Comparison of ENCODE assay signal across 22 cellular contexts in the genomic region with DNA sequence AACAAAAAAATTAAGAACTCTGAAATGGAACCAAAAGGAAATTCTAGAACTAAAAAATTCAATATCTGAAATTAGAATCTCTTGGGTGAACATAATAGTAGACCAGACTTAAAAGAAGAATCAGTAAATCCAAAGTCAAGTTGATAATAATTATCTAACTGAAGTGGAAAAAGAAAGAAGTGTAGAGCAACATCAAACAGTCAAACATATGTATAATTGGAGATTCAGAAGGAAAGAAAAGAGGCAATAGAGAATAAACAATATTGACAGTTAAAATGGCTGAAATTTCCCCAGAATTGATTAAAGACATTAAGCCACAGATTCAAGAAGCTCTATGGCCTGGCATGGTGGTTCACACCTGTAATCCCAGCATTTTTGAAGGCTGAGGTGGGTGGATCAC.
"Had no signal": no experiment of that assay in that cellular context is flagged by ENCODE, and none has a peak within 500 bp of the region (broad histone marks: within the 10 kb centered on the region; RNA-seq: fewer than 3 reads in every experiment).

No MANE protein-coding gene starts in this region.

- H3K27ac ChIP-seq: coronary artery, dorsolateral prefrontal cortex, epithelial cell of prostate, esophagus squamous epithelium, gastrocnemius medialis, heart right ventricle, left lung, lower lobe of right lung had no signal

- H3K4me3 ChIP-seq: coronary artery, dorsolateral prefrontal cortex, esophagus squamous epithelium, gastrocnemius medialis, heart right ventricle, left lung, lower lobe of right lung had no signal

- H3K4me1 ChIP-seq: esophagus squamous epithelium, gastrocnemius medialis, heart right ventricle, left lung, lower lobe of right lung had no signal

- H3K36me3 ChIP-seq: esophagus squamous epithelium, gastrocnemius medialis, heart right ventricle, left lung, lower lobe of right lung had no signal

- DNase-seq: dermis blood vessel endothelial cell; dorsolateral prefrontal cortex; effector CD4-positive, alpha-beta T cell; effector memory CD4-positive, alpha-beta T cell; erythroblast; esophagus squamous epithelium; foreskin fibroblast; foreskin melanocyte; gastrocnemius medialis; glutamatergic neuron; head of caudate nucleus; heart right ventricle; hippocampal formation; left cardiac atrium; left lung; left ventricle myocardium superior; lower lobe of right lung; mesendoderm; midbrain had no signal

- ATAC-seq: esophagus mucosa, gastrocnemius medialis, heart right ventricle, left cardiac atrium, left lung, left ventricle myocardium superior, lower lobe of right lung had no signal
